Comparison of ENCODE assay signal across 25 cellular contexts in the genomic region with DNA sequence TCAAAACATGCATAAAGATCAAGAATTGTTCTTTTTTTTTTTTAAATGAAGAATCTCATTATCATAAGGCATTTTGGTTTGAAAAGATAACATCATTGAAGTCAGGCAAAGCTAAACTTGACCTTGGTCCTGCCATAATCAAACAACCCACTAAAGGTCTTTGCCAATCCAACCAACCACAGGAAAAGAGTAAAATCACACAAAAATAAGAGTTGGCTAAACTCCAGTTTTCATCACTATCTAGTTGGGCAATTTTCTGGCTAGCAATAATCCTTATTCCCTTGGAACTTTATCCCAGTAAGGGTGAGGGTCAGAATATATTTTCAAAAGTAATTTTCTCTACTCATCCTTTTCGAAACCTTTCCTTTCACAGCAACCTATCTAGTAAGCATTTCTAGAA.
"Had no signal": no experiment of that assay in that cellular context is flagged by ENCODE, and none has a peak within 500 bp of the region (broad histone marks: within the 10 kb centered on the region; RNA-seq: fewer than 3 reads in every experiment).

No MANE protein-coding gene starts in this region.

- H3K27me3 ChIP-seq: neutrophil, ovary, right atrium auricular region, stomach, transverse colon, vagina had no signal

- H3K9me3 ChIP-seq: neutrophil, ovary, prostate gland, right atrium auricular region, stomach, transverse colon, vagina had no signal

- H3K27ac ChIP-seq: neutrophil, ovary, prostate gland, right atrium auricular region, stomach, transverse colon, vagina had no signal

- H3K27me3 Mint-ChIP-seq: activated naive CD4-positive, alpha-beta T cell treated with anti-CD3 and anti-CD28 coated beads, Interleukin-2, amount 50 U/mL, for 24 hours; brain; natural killer cell treated with Interleukin-12 subunit alpha and Interleukin-12 subunit beta and Interleukin-15 and Interleukin-18, amount 100 ng/mL, for 72 hours; stimulated activated memory B cell treated with anti-CD40 and anti-IgM and Interleukin-4, amounts not matched to agents 10 μg/mL and 1 μg/mL and 100 μg/mL, for 72 hours had no signal

- DNase-seq: activated CD4-positive, alpha-beta T cell treated with anti-CD3 and anti-CD28 coated beads for 1 hour; activated CD4-positive, alpha-beta T cell treated with anti-CD3 and anti-CD28 coated beads, Interleukin-2, amount 50 U/mL, for 1 hour; activated CD8-positive, alpha-beta T cell treated with anti-CD3 and anti-CD28 coated beads, Interleukin-2, amount 10 ng/mL, durations not matched to agents 7 days and 5 days; activated gamma-delta T cell treated with Interleukin-2 at 50 U/mL for 16 hours; aorta; caudate nucleus; dermis blood vessel endothelial cell; effector CD8-positive, alpha-beta T cell; erythroblast; foreskin fibroblast; left ventricle myocardium superior; midbrain; ovary; stimulated activated CD4-positive, alpha-beta T cell treated with anti-CD3 and anti-CD28 coated beads, Interleukin-2, amount 100 ng/mL, for 24 hours; stomach; T-helper 9 cell; transverse colon had no signal

- H3K27ac Mint-ChIP-seq: activated CD8-positive, alpha-beta T cell treated with anti-CD3 and anti-CD28 coated beads, Interleukin-2, amount 10 ng/mL, durations not matched to agents 7 days and 5 days; activated naive CD4-positive, alpha-beta T cell treated with anti-CD3 and anti-CD28 coated beads, Interleukin-2, amount 50 U/mL, for 24 hours; brain; natural killer cell treated with Interleukin-12 subunit alpha and Interleukin-12 subunit beta and Interleukin-15 and Interleukin-18, amount 100 ng/mL, for 72 hours; stimulated activated memory B cell treated with anti-CD40 and anti-IgM and Interleukin-4, amounts not matched to agents 10 μg/mL and 1 μg/mL and 100 μg/mL, for 72 hours had no signal

- H3K9me3 Mint-ChIP-seq: activated naive CD4-positive, alpha-beta T cell treated with anti-CD3 and anti-CD28 coated beads, Interleukin-2, amount 50 U/mL, for 24 hours; natural killer cell treated with Interleukin-12 subunit alpha and Interleukin-12 subunit beta and Interleukin-15 and Interleukin-18, amount 100 ng/mL, for 72 hours; stimulated activated memory B cell treated with anti-CD40 and anti-IgM and Interleukin-4, amounts not matched to agents 10 μg/mL and 1 μg/mL and 100 μg/mL, for 72 hours had no signal

- H3K36me3 Mint-ChIP-seq: natural killer cell treated with Interleukin-12 subunit alpha and Interleukin-12 subunit beta and Interleukin-15 and Interleukin-18, amount 100 ng/mL, for 72 hours had no signal

- H3K4me1 Mint-ChIP-seq: stimulated activated memory B cell treated with anti-CD40 and anti-IgM and Interleukin-4, amounts not matched to agents 10 μg/mL and 1 μg/mL and 100 μg/mL, for 72 hours had no signal

- H3K36me3 ChIP-seq: neutrophil, ovary, prostate gland, right atrium auricular region, stomach, transverse colon, vagina had no signal

- H3K4me3 ChIP-seq: ovary, prostate gland, right atrium auricular region, stomach, transverse colon, vagina had no signal

- H3K4me3 Mint-ChIP-seq: activated CD8-positive, alpha-beta T cell treated with anti-CD3 and anti-CD28 coated beads, Interleukin-2, amount 10 ng/mL, durations not matched to agents 7 days and 5 days; activated naive CD4-positive, alpha-beta T cell treated with anti-CD3 and anti-CD28 coated beads, Interleukin-2, amount 50 U/mL, for 24 hours; brain; natural killer cell treated with Interleukin-12 subunit alpha and Interleukin-12 subunit beta and Interleukin-15 and Interleukin-18, amount 100 ng/mL, for 72 hours; stimulated activated memory B cell treated with anti-CD40 and anti-IgM and Interleukin-4, amounts not matched to agents 10 μg/mL and 1 μg/mL and 100 μg/mL, for 72 hours had no signal

- H3K4me1 ChIP-seq: prostate gland, right atrium auricular region, stomach, transverse colon, vagina had no signal

- ATAC-seq: activated CD8-positive, alpha-beta T cell treated with anti-CD3 and anti-CD28 coated beads, Interleukin-2, amount 10 ng/mL, durations not matched to agents 7 days and 5 days; left ventricle myocardium superior; natural killer cell treated with Interleukin-12 subunit alpha and Interleukin-12 subunit beta and Interleukin-15 and Interleukin-18, amount 100 ng/mL, for 72 hours; stimulated activated memory B cell treated with anti-CD40 and anti-IgM and Interleukin-4, amounts not matched to agents 10 μg/mL and 1 μg/mL and 100 μg/mL, for 72 hours had no signal
